ENCODE assay signal across 1 cellular context in genomic region chr17:68777856-68778694, GRCh38.
TF ChIP-seq lines count a peak whose summit lies in the region.

No MANE protein-coding gene starts in this region.

TF ChIP-seq in HepG2, 621 proteins besides CTCF, POLR2A, EP300 and RAD21 (continued from another document and continues in another):
- TF ChIP-seq RERE (CRISPR knock-in tag; IDR thresholded peaks at IDR 0.05; ENCODE audit: low read depth) (peak; percentile 52; the same call in 1 of the 2 replicates), POLR2AphosphoS5 (IDR thresholded peaks at IDR 0.05; ENCODE audit: low read depth, low read length) (peak; percentile 43; the same call in 1 of the 2 replicates), CBX5 (CRISPR knock-in tag; IDR thresholded peaks at IDR 0.05; ENCODE audit: borderline replicate concordance) (no peak), ZFP91 (CRISPR knock-in tag; IDR thresholded peaks at IDR 0.05; ENCODE audit: borderline replicate concordance) (no peak), TSC22D2 (CRISPR knock-in tag; IDR thresholded peaks at IDR 0.05; ENCODE audit: borderline replicate concordance) (no peak; the same call in 1 of the 2 replicates), HIC2 (CRISPR knock-in tag; IDR thresholded peaks at IDR 0.05; ENCODE audit: low read depth) (no peak), SCMH1 (CRISPR knock-in tag; IDR thresholded peaks at IDR 0.05; ENCODE audit: borderline replicate concordance) (no peak), ZNF512B (CRISPR knock-in tag; IDR thresholded peaks at IDR 0.05; ENCODE audit: borderline replicate concordance) (no peak), PITX1 (CRISPR knock-in tag; IDR thresholded peaks at IDR 0.05) (peak; percentile 35; the same call in 1 of the 2 replicates), THAP11 (CRISPR knock-in tag; IDR thresholded peaks at IDR 0.05) (no peak; the same call in 1 of the 2 replicates), RXRB (CRISPR knock-in tag; IDR thresholded peaks at IDR 0.05; ENCODE audit: borderline replicate concordance) (peak; percentile 86), PHF21A (CRISPR knock-in tag; IDR thresholded peaks at IDR 0.05) (peak; percentile 74; the same call in 1 of the 2 replicates), NONO (IDR thresholded peaks at IDR 0.05) (no peak), NONO (CRISPR knock-in tag; conservative IDR thresholded peaks at IDR 0.05) (no peak), CENPT (CRISPR knock-in tag; IDR thresholded peaks at IDR 0.05; ENCODE audit: low read depth) (no peak), TERF1 (CRISPR knock-in tag; IDR thresholded peaks at IDR 0.05) (no peak), ADNP (CRISPR knock-in tag; IDR thresholded peaks at IDR 0.05) (no peak), TCF7 (IDR thresholded peaks at IDR 0.05; ENCODE audit: low read depth) (no peak), NFYC (CRISPR knock-in tag; IDR thresholded peaks at IDR 0.05) (no peak), ZNF503 (CRISPR knock-in tag; IDR thresholded peaks at IDR 0.05) (peak; percentile 54; the same call in 1 of the 2 replicates), CEBPZ (IDR thresholded peaks at IDR 0.05; ENCODE audit: low read length) (no peak), SIN3B (IDR thresholded peaks at IDR 0.05; ENCODE audit: low read length) (no peak), NFIC (IDR thresholded peaks at IDR 0.05; ENCODE audit: low read length) (peak; percentile 82), ATF5 (CRISPR knock-in tag; IDR thresholded peaks at IDR 0.05; ENCODE audit: low read depth) (no peak), ARID4A (CRISPR knock-in tag; IDR thresholded peaks at IDR 0.05; ENCODE audit: borderline replicate concordance) (no peak), KDM3A (CRISPR knock-in tag; IDR thresholded peaks at IDR 0.05; ENCODE audit: low read depth) (0 out of 2 replicates have a peak, but pooled peaks have one; percentile 21), RFX5 (IDR thresholded peaks at IDR 0.05; ENCODE audit: low read depth, low read length) (no peak), ZNF644 (CRISPR knock-in tag; IDR thresholded peaks at IDR 0.05; ENCODE audit: low read depth) (peak; percentile 34; the same call in 1 of the 2 replicates)
